In the genomic region with DNA sequence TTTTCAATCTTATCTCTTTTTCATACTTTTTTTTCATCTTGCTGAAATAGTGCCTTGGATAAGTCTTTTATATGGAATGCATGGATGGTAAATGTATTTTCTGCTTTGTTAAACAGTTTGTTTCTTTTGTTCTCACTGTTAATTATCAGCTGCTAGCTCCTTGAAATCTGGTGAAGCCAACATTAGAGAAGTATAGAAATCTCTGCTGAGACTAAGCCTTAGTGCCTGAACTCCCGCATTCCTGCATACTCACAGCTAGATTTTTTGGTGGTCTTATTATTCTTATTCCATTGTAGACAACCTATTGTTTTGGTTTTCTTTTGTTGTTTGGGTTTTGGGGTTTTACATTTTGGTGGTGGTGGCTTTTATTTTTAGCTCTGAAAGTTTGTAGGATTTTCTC, we compare ENCODE assay signal across 1 cellular context.
TF ChIP-seq lines count a peak whose summit lies in the region.

No MANE protein-coding gene starts in this region.

TF ChIP-seq in H1, 55 proteins besides CTCF, POLR2A, EP300 and RAD21:
- TF ChIP-seq, protein P1, sequence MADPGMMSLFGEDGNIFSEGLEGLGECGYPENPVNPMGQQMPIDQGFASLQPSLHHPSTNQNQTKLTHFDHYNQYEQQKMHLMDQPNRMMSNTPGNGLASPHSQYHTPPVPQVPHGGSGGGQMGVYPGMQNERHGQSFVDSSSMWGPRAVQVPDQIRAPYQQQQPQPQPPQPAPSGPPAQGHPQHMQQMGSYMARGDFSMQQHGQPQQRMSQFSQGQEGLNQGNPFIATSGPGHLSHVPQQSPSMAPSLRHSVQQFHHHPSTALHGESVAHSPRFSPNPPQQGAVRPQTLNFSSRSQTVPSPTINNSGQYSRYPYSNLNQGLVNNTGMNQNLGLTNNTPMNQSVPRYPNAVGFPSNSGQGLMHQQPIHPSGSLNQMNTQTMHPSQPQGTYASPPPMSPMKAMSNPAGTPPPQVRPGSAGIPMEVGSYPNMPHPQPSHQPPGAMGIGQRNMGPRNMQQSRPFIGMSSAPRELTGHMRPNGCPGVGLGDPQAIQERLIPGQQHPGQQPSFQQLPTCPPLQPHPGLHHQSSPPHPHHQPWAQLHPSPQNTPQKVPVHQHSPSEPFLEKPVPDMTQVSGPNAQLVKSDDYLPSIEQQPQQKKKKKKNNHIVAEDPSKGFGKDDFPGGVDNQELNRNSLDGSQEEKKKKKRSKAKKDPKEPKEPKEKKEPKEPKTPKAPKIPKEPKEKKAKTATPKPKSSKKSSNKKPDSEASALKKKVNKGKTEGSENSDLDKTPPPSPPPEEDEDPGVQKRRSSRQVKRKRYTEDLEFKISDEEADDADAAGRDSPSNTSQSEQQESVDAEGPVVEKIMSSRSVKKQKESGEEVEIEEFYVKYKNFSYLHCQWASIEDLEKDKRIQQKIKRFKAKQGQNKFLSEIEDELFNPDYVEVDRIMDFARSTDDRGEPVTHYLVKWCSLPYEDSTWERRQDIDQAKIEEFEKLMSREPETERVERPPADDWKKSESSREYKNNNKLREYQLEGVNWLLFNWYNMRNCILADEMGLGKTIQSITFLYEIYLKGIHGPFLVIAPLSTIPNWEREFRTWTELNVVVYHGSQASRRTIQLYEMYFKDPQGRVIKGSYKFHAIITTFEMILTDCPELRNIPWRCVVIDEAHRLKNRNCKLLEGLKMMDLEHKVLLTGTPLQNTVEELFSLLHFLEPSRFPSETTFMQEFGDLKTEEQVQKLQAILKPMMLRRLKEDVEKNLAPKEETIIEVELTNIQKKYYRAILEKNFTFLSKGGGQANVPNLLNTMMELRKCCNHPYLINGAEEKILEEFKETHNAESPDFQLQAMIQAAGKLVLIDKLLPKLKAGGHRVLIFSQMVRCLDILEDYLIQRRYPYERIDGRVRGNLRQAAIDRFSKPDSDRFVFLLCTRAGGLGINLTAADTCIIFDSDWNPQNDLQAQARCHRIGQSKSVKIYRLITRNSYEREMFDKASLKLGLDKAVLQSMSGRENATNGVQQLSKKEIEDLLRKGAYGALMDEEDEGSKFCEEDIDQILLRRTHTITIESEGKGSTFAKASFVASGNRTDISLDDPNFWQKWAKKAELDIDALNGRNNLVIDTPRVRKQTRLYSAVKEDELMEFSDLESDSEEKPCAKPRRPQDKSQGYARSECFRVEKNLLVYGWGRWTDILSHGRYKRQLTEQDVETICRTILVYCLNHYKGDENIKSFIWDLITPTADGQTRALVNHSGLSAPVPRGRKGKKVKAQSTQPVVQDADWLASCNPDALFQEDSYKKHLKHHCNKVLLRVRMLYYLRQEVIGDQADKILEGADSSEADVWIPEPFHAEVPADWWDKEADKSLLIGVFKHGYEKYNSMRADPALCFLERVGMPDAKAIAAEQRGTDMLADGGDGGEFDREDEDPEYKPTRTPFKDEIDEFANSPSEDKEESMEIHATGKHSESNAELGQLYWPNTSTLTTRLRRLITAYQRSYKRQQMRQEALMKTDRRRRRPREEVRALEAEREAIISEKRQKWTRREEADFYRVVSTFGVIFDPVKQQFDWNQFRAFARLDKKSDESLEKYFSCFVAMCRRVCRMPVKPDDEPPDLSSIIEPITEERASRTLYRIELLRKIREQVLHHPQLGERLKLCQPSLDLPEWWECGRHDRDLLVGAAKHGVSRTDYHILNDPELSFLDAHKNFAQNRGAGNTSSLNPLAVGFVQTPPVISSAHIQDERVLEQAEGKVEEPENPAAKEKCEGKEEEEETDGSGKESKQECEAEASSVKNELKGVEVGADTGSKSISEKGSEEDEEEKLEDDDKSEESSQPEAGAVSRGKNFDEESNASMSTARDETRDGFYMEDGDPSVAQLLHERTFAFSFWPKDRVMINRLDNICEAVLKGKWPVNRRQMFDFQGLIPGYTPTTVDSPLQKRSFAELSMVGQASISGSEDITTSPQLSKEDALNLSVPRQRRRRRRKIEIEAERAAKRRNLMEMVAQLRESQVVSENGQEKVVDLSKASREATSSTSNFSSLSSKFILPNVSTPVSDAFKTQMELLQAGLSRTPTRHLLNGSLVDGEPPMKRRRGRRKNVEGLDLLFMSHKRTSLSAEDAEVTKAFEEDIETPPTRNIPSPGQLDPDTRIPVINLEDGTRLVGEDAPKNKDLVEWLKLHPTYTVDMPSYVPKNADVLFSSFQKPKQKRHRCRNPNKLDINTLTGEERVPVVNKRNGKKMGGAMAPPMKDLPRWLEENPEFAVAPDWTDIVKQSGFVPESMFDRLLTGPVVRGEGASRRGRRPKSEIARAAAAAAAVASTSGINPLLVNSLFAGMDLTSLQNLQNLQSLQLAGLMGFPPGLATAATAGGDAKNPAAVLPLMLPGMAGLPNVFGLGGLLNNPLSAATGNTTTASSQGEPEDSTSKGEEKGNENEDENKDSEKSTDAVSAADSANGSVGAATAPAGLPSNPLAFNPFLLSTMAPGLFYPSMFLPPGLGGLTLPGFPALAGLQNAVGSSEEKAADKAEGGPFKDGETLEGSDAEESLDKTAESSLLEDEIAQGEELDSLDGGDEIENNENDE (IDR thresholded peaks at IDR 0.05; ENCODE audit: insufficient replicate concordance, low read length), result peak; percentile 90
- TF ChIP-seq ZNF274 (IDR thresholded peaks at IDR 0.05; ENCODE audit: borderline replicate concordance, extremely low read depth, low read length), result no peak
- TF ChIP-seq SAP30 (IDR thresholded peaks at IDR 0.05; ENCODE audit: insufficient read depth, insufficient replicate concordance, low read length), result no peak
- TF ChIP-seq ASH2L (IDR thresholded peaks at IDR 0.05; ENCODE audit: low read length), result no peak
- peak; percentile 91 for TF ChIP-seq TEAD4 (IDR thresholded peaks at IDR 0.05; ENCODE audit: low read depth, low read length)
- no peak for TF ChIP-seq FOSL1 (IDR thresholded peaks at IDR 0.05; ENCODE audit: insufficient read depth, low read depth, low read length)
- TF ChIP-seq HDAC2 (IDR thresholded peaks at IDR 0.05; ENCODE audit: borderline replicate concordance in 1 of 2, low read depth in 2 of 2, low read length in 2 of 2), result peak in 1 of 2 experiments; percentile 18; a peak in 1 of 4 replicates
